Comparison of ENCODE assay signal across 10 cellular contexts in the genomic region with DNA sequence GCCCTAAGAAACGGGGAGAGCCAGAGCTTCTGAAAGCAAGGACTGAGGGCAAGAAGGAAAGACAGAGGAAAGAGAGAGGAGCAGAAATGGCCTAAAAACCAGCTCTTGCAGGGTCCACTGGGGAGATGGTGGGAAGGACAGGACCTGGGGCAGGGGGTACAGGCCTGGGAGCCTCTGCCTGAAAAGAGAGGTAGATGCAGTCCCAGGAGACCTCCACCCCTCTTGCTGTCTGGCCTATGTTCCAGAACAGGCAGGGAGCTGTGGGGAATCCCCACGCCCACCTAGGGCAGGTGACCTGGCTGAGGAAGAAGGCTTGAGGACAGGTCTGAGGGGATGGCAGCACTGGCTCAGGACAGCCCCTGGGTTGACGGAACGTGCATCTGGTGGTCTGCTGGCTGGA. TPM values are rescaled to one million over a fixed set of nuclear protein-coding genes. Genes with fewer than 3 reads are reported as not detected.
"Had no signal": no experiment of that assay in that cellular context is flagged by ENCODE, and none has a peak within 500 bp of the region (broad histone marks: within the 10 kb centered on the region; RNA-seq: fewer than 3 reads in every experiment).

No MANE protein-coding gene starts in this region.

- H3K27ac Mint-ChIP-seq: HFFc6 had no signal

- DNase-seq: GOT3, H7, HFFc6, KBM-7 had no signal

- H3K9me3 ChIP-seq: HAP-1 had no signal

- H3K4me3 Mint-ChIP-seq: HFFc6 had no signal

- H3K9me3 Mint-ChIP-seq: IgD-negative memory B cell had no signal

- H3K27ac ChIP-seq: HL-60 had no signal

- H3K36me3 ChIP-seq: HAP-1 had no signal

- H3K4me1 ChIP-seq: HAP-1 had no signal

- H3K4me3 ChIP-seq: HAP-1 had no signal

- ATAC-seq: HCT116 had no signal

- H3K36me3 Mint-ChIP-seq: IgD-negative memory B cell had no signal

RNA-seq across cellular contexts. Expression of a gene that starts 4.6 kb away (rescaled TPM):
- total RNA-seq: HepG2, HFFc6, HT1080 had no signal
